In the genomic region with DNA sequence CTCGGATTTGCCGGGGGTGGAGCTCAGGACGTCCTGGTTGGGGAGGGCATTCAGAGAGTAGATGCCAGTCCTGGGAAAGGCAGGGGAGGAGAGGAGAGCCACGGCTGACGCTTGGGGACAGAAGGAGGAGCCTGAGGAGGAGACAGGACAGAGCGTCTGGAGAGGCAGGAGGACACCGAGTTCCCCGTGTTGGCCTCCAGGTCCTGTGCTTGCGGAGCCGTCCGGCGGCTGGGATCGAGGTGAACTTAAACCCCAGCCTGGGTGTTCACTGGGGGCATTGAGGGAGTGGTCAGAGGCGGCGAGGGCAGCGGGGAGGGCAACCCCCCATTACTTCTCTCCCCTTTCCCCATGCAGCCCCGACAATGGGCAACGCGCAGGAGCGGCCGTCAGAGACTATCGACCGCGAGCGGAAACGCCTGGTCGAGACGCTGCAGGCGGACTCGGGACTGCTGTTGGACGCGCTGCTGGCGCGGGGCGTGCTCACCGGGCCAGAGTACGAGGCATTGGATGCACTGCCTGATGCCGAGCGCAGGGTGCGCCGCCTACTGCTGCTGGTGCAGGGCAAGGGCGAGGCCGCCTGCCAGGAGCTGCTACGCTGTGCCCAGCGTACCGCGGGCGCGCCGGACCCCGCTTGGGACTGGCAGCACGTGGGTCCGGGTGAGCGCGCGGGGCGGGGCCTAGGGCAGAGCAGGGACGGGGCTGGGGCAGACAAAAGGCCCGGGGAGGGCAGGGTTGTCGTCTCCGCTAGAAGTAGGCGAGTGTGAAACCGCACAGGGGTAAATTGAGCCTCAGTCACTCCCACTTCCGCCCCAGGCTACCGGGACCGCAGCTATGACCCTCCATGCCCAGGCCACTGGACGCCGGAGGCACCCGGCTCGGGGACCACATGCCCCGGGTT, we compare ENCODE assay signal across 9 cellular contexts. TPM values are rescaled to one million over a fixed set of nuclear protein-coding genes. Genes with fewer than 3 reads are reported as not detected.
DNase-seq lines count a peak whose midpoint lies in the region; ATAC-seq and TF ChIP-seq lines count a peak whose summit lies in the region.
"Had no signal": no experiment of that assay in that cellular context is flagged by ENCODE, and none has a peak within 500 bp of the region (broad histone marks: within the 10 kb centered on the region; RNA-seq: fewer than 3 reads in every experiment).

No MANE protein-coding gene starts in this region.

- ATAC-seq in GM18861 (IDR thresholded peaks at IDR 0.05; ENCODE audit: unreplicated experiment): peak; percentile 34
- ATAC-seq in PC-3: peak; percentile 67
- peak; percentile 83 to 84 for ATAC-seq in natural killer cell treated with Interleukin-12 subunit alpha and Interleukin-12 subunit beta and Interleukin-15 and Interleukin-18, amount 100 ng/mL, for 72 hours
- ATAC-seq in upper lobe of right lung: peak; percentile 80

- H3K27ac Mint-ChIP-seq in activated naive CD4-positive, alpha-beta T cell treated with anti-CD3 and anti-CD28 coated beads for 36 hours: no peak overlapping the region
- peak overlapping the region; percentile 57 to 81 for H3K27ac Mint-ChIP-seq in natural killer cell treated with Interleukin-12 subunit alpha and Interleukin-12 subunit beta and Interleukin-15 and Interleukin-18, amount 100 ng/mL, for 72 hours

- H3F3A ChIP-seq in PC-3 (ENCODE audit: low read length, unreplicated experiment): no peaks in the 10 kb centered on the region

- TF ChIP-seq CTCF in PC-3 (conservative IDR thresholded peaks at IDR 0.05; ENCODE audit: low read depth, low read length): peak; percentile 16; the same call in 1 of the 2 replicates
- TF ChIP-seq CTCF in fibroblast of villous mesenchyme (IDR thresholded peaks at IDR 0.05; ENCODE audit: insufficient read depth, low read depth, low read length): peak; percentile 29
- peak; percentile 37 for TF ChIP-seq CTCF in upper lobe of right lung (IDR thresholded peaks at IDR 0.05)

- no peaks in the 10 kb centered on the region for H3K36me3 Mint-ChIP-seq in activated naive CD4-positive, alpha-beta T cell treated with anti-CD3 and anti-CD28 coated beads for 36 hours (ENCODE audit: low read depth)
- H3K36me3 Mint-ChIP-seq in natural killer cell treated with Interleukin-12 subunit alpha and Interleukin-12 subunit beta and Interleukin-15 and Interleukin-18, amount 100 ng/mL, for 72 hours: no peaks in the 10 kb centered on the region

- no peaks in the 10 kb centered on the region for H3K9me2 ChIP-seq in PC-3 (replicated peaks; ENCODE audit: low read length)

- peak overlapping the region; percentile 65 for H3K9ac ChIP-seq in PC-3 (ENCODE audit: low read length)

- H3K9me3 Mint-ChIP-seq in activated naive CD4-positive, alpha-beta T cell treated with anti-CD3 and anti-CD28 coated beads for 36 hours: no peaks in the 10 kb centered on the region
- H3K9me3 Mint-ChIP-seq in natural killer cell treated with Interleukin-12 subunit alpha and Interleukin-12 subunit beta and Interleukin-15 and Interleukin-18, amount 100 ng/mL, for 72 hours: no peaks in the 10 kb centered on the region

- peak overlapping the region; percentile 97 for H3K4me2 ChIP-seq in PC-3 (ENCODE audit: low read length)

- H3K4me3 Mint-ChIP-seq in activated naive CD4-positive, alpha-beta T cell treated with anti-CD3 and anti-CD28 coated beads for 36 hours: peak overlapping the region; percentile 64
- peak overlapping the region; percentile 85 for H3K4me3 Mint-ChIP-seq in natural killer cell treated with Interleukin-12 subunit alpha and Interleukin-12 subunit beta and Interleukin-15 and Interleukin-18, amount 100 ng/mL, for 72 hours

- H3K9me3 ChIP-seq in PC-3 (ENCODE audit: low read length) (no peaks in the 10 kb centered on the region), upper lobe of right lung (no peaks in the 10 kb centered on the region)

- BruUV-seq in PC-3 (replicated peaks; lab: Mats Ljungman, UMichigan): no TSS peak

- peaks cover 22% of the 10 kb centered on the region for H3K79me2 ChIP-seq in PC-3 (ENCODE audit: low read length)

- H3K4me3 ChIP-seq in PC-3 (ENCODE audit: low read length) (peak overlapping the region; percentile 71), fibroblast of villous mesenchyme (ENCODE audit: low read depth, low read length) (peak overlapping the region; percentile 60), upper lobe of right lung (peak overlapping the region; percentile 53)
- H3K4me3 ChIP-seq: SK-N-MC had no signal

- peak; percentile 83 to 85 for DNase-seq in AML-193 (lab: John Stamatoyannopoulos, UW)
- DNase-seq in HT-29 (ENCODE audit: low spot score): peak; percentile 94
- DNase-seq in PC-3: peak; percentile 87
- DNase-seq in activated naive CD4-positive, alpha-beta T cell treated with anti-CD3 and anti-CD28 coated beads for 36 hours: peak; percentile 70
- peak; percentile 86 for DNase-seq in fibroblast of villous mesenchyme (ENCODE audit: low read depth)
- DNase-seq in natural killer cell treated with Interleukin-12 subunit alpha and Interleukin-12 subunit beta and Interleukin-15 and Interleukin-18, amount 100 ng/mL, for 72 hours (ENCODE audit: low spot score): peak; percentile 88
- DNase-seq in upper lobe of right lung: peak; percentile 95

- H2AFZ ChIP-seq in PC-3 (ENCODE audit: low read length): peak overlapping the region; percentile 54

- peaks cover 51% of the 10 kb centered on the region for H3K4me1 ChIP-seq in PC-3 (ENCODE audit: insufficient read depth, low read length)
- H3K4me1 ChIP-seq in upper lobe of right lung: peaks cover 65% of the 10 kb centered on the region

- no peaks in the 10 kb centered on the region for H3K27me3 ChIP-seq in PC-3 (ENCODE audit: low read length)
- no peaks in the 10 kb centered on the region for H3K27me3 ChIP-seq in upper lobe of right lung

- H3K27me3 Mint-ChIP-seq in activated naive CD4-positive, alpha-beta T cell treated with anti-CD3 and anti-CD28 coated beads for 36 hours (ENCODE audit: low read depth): peaks cover 70% of the 10 kb centered on the region
- H3K27me3 Mint-ChIP-seq in natural killer cell treated with Interleukin-12 subunit alpha and Interleukin-12 subunit beta and Interleukin-15 and Interleukin-18, amount 100 ng/mL, for 72 hours: peaks cover 28 to 29% of the 10 kb centered on the region in 2 donors

- peaks cover 28% of the 10 kb centered on the region for H3K4me1 Mint-ChIP-seq in activated naive CD4-positive, alpha-beta T cell treated with anti-CD3 and anti-CD28 coated beads for 36 hours (ENCODE audit: low read depth)
- peaks cover 47 to 51% of the 10 kb centered on the region in 2 donors for H3K4me1 Mint-ChIP-seq in natural killer cell treated with Interleukin-12 subunit alpha and Interleukin-12 subunit beta and Interleukin-15 and Interleukin-18, amount 100 ng/mL, for 72 hours (ENCODE audit: low read depth in 2 of 2)

- CTCF ChIA-PET in PC-3 (lab: Charles Lee): interaction anchor here (1.0 kb wide), 1 partner anchor 11 kb away, joined by 7 read pairs; no protein-coding TSS in a partner anchor
- CTCF ChIA-PET in activated naive CD4-positive, alpha-beta T cell treated with anti-CD3 and anti-CD28 coated beads for 36 hours (lab: Charles Lee): interaction anchor here (0.5 to 2.5 kb wide), 6 partner anchors 11 to 220 kb away, joined by 3 to 15 read pairs (median 4); no protein-coding TSS in a partner anchor

- H4K20me1 ChIP-seq in PC-3 (ENCODE audit: low read length): no peaks in the 10 kb centered on the region

- H3K36me3 ChIP-seq in PC-3 (ENCODE audit: low read depth, low read length) (no peaks in the 10 kb centered on the region), upper lobe of right lung (no peaks in the 10 kb centered on the region)

- H3K27ac ChIP-seq in PC-3 (ENCODE audit: low read length) (peak overlapping the region; percentile 69), upper lobe of right lung (peak overlapping the region; percentile 83)
- H3K27ac ChIP-seq: SK-N-MC had no signal

- intact Hi-C loops in PC-3 (cut with micrococcal nuclease) (loop anchor here (2.0 kb wide), 1 partner anchor 13 kb away; no protein-coding TSS in a partner anchor), upper lobe of right lung (cut with DNase I) (no loop called here)
- intact Hi-C loops in activated naive CD4-positive, alpha-beta T cell treated with anti-CD3 and anti-CD28 coated beads for 36 hours (cut with micrococcal nuclease): no loop called here

- POLR2A ChIA-PET in PC-3 (lab: Charles Lee; ENCODE audit: unreplicated experiment): interaction anchor here (0.6 kb wide), 1 partner anchor 556 kb away, joined by 4 read pairs; no protein-coding TSS in a partner anchor

RNA-seq across cellular contexts. Expression of gene NOL3, which starts 3.7 kb away (rescaled TPM):
- total RNA-seq in HT-29 (2014; rRNA removed; shearing (Covaris generic)): 95.1 and 97.0 TPM in 2 replicates
- total RNA-seq in PC-3 (2014; rRNA removed) (64.5 and 91.6 TPM in 2 replicates), fibroblast of villous mesenchyme (11.7 and 12.2 TPM in 2 replicates), upper lobe of right lung (59.7 TPM)
- total RNA-seq in activated naive CD4-positive, alpha-beta T cell treated with anti-CD3 and anti-CD28 coated beads for 36 hours: 1 to 10 TPM; 3.8 to 4.4 TPM
- 10 to 100 TPM; 10.5 to 20.1 TPM for total RNA-seq in natural killer cell treated with Interleukin-12 subunit alpha and Interleukin-12 subunit beta and Interleukin-15 and Interleukin-18, amount 100 ng/mL, for 72 hours

RNA-seq across cellular contexts. Expression of gene HSF4, which starts 9.5 kb away (rescaled TPM):
- 42.1 and 44.2 TPM in 2 replicates for total RNA-seq in HT-29 (2014; rRNA removed; shearing (Covaris generic))
- total RNA-seq in PC-3 (2014; rRNA removed): 20.6 and 24.8 TPM in 2 replicates
- total RNA-seq in activated naive CD4-positive, alpha-beta T cell treated with anti-CD3 and anti-CD28 coated beads for 36 hours: 10 to 100 TPM; 11.1 to 12.3 TPM
- 2.6 and 3.0 TPM in 2 replicates for total RNA-seq in fibroblast of villous mesenchyme
- total RNA-seq in natural killer cell treated with Interleukin-12 subunit alpha and Interleukin-12 subunit beta and Interleukin-15 and Interleukin-18, amount 100 ng/mL, for 72 hours: 10 to 100 TPM; 17.2 to 19.4 TPM
- 87.8 TPM for total RNA-seq in upper lobe of right lung

RNA-seq across cellular contexts. Expression of gene MATCAP1, which starts 9.7 kb away (rescaled TPM):
- 41.4 and 41.7 TPM in 2 replicates for total RNA-seq in HT-29 (2014; rRNA removed; shearing (Covaris generic))
- total RNA-seq in PC-3 (2014; rRNA removed) (22.6 and 29.6 TPM in 2 replicates), fibroblast of villous mesenchyme (9.3 and 9.9 TPM in 2 replicates), upper lobe of right lung (28.4 TPM)
- total RNA-seq in activated naive CD4-positive, alpha-beta T cell treated with anti-CD3 and anti-CD28 coated beads for 36 hours: 10 to 100 TPM; 21.9 to 24.0 TPM
- total RNA-seq in natural killer cell treated with Interleukin-12 subunit alpha and Interleukin-12 subunit beta and Interleukin-15 and Interleukin-18, amount 100 ng/mL, for 72 hours: 10 to 100 TPM; 33.2 to 33.8 TPM

RNA-seq across cellular contexts. Expression of gene FBXL8, which starts 14.3 kb away (rescaled TPM):
- total RNA-seq in HT-29 (2014; rRNA removed; shearing (Covaris generic)): 27.7 and 34.6 TPM in 2 replicates
- total RNA-seq in PC-3 (2014; rRNA removed) (8.7 and 13.1 TPM in 2 replicates), fibroblast of villous mesenchyme (8.6 and 10.6 TPM in 2 replicates), upper lobe of right lung (34.1 TPM)
- 10 to 100 TPM; 13.8 to 15.3 TPM for total RNA-seq in activated naive CD4-positive, alpha-beta T cell treated with anti-CD3 and anti-CD28 coated beads for 36 hours
- 10 to 100 TPM; 15.3 to 16.8 TPM for total RNA-seq in natural killer cell treated with Interleukin-12 subunit alpha and Interleukin-12 subunit beta and Interleukin-15 and Interleukin-18, amount 100 ng/mL, for 72 hours

RNA-seq across cellular contexts. Expression of gene TRADD, which starts 14.3 kb away (rescaled TPM):
- total RNA-seq in HT-29 (2014; rRNA removed; shearing (Covaris generic)): 33.6 and 35.4 TPM in 2 replicates
- 19.4 and 26.6 TPM in 2 replicates for total RNA-seq in PC-3 (2014; rRNA removed)
- 10 to 100 TPM; 17.7 to 21.1 TPM for total RNA-seq in activated naive CD4-positive, alpha-beta T cell treated with anti-CD3 and anti-CD28 coated beads for 36 hours
- 12.5 and 18.4 TPM in 2 replicates for total RNA-seq in fibroblast of villous mesenchyme
- total RNA-seq in natural killer cell treated with Interleukin-12 subunit alpha and Interleukin-12 subunit beta and Interleukin-15 and Interleukin-18, amount 100 ng/mL, for 72 hours: 10 to 100 TPM; 38.5 to 51.2 TPM
- total RNA-seq in upper lobe of right lung: 24.1 TPM

Comparison
In these comparisons a context has a peak if more than half of its experiments do, and no peak if none do; other contexts are left out.
1. Peak in every context shown above with its lines: DNase-seq, ATAC-seq, H3K4me3 ChIP-seq and H3K27ac ChIP-seq.